ENCODE assay signal across 21 cellular contexts in the genomic region with DNA sequence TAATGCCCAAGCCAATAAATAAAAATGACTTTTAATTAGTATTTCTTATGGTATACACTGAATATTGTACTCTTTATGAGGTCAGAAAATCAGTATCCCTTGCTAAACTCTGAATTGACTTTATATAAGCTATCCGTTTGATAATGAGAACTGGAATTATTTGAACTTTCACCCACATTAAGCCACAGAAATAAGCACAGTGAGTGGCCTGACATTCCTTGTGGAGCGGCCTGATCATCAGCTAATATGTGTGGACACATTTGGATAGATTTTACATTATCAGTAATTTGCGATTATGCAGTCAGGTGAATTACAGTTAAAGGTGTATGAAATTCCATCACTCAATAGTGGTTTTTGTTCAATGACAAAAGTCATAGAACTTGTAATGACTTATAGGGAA.
DNase-seq lines count a peak whose midpoint lies in the region; ATAC-seq and TF ChIP-seq lines count a peak whose summit lies in the region.
"Had no signal": no experiment of that assay in that cellular context is flagged by ENCODE, and none has a peak within 500 bp of the region (broad histone marks: within the 10 kb centered on the region; RNA-seq: fewer than 3 reads in every experiment).

No MANE protein-coding gene starts in this region.

- no peak for TF ChIP-seq CTCF in RWPE2 (IDR thresholded peaks at IDR 0.05; ENCODE audit: poor library complexity, severe bottlenecking)
- TF ChIP-seq CTCF in tibial nerve (IDR thresholded peaks at IDR 0.05) = no peak

- no peak overlapping the region for H3K18ac ChIP-seq in mesenchymal stem cell (ENCODE audit: low read depth in 1 of 2, low read length in 2 of 2)

- no peak overlapping the region for H3K23ac ChIP-seq in mesenchymal stem cell (ENCODE audit: low read length in 2 of 2)

- no peaks in the 10 kb centered on the region for H3K27me3 ChIP-seq in CD4-positive, CD25-positive, alpha-beta regulatory T cell (ENCODE audit: control insufficient read depth, insufficient read depth, low read length)
- H3K27me3 ChIP-seq in RWPE2 (ENCODE audit: insufficient read depth, poor library complexity, severe bottlenecking) (no peaks in the 10 kb centered on the region), mesenchymal stem cell (ENCODE audit: control insufficient read depth in 1 of 2, insufficient read depth in 1 of 2, low read length in 2 of 2) (no peaks in the 10 kb centered on the region), tibial nerve (no peaks in the 10 kb centered on the region)
- H3K27me3 ChIP-seq: testis had no signal

- H2AK5ac ChIP-seq in mesenchymal stem cell (ENCODE audit: low read length, severe bottlenecking) = no peak overlapping the region

- H3K4me1 Mint-ChIP-seq in CD4-positive, CD25-positive, alpha-beta regulatory T cell = peaks cover 0 to 17% (median 3%) of the 10 kb centered on the region in 4 donors

- H2BK5ac ChIP-seq in mesenchymal stem cell (ENCODE audit: low read depth, low read length, poor library complexity, severe bottlenecking) = no peak overlapping the region

- no peak overlapping the region for H3K4me3 Mint-ChIP-seq in CD4-positive, CD25-positive, alpha-beta regulatory T cell

- peak overlapping the region; percentile 90 for H3K9ac ChIP-seq in mesenchymal stem cell (ENCODE audit: low read length)

- no peak for ATAC-seq in CD4-positive, CD25-positive, alpha-beta regulatory T cell (ENCODE audit: low read depth in 2 of 2)
- ATAC-seq in RWPE2 (ENCODE audit: low read depth) = no peak
- ATAC-seq: Panc1 had no signal

- H3K9me3 ChIP-seq in CD4-positive, CD25-positive, alpha-beta regulatory T cell (ENCODE audit: control insufficient read depth in 2 of 2, low read length in 2 of 2) = no peaks in the 10 kb centered on the region
- H3K9me3 ChIP-seq in RWPE2 (ENCODE audit: severe bottlenecking) = no peaks in the 10 kb centered on the region
- H3K9me3 ChIP-seq in mesenchymal stem cell (ENCODE audit: control insufficient read depth, low read length) = no peaks in the 10 kb centered on the region
- H3K9me3 ChIP-seq in tibial nerve = no peaks in the 10 kb centered on the region
- H3K9me3 ChIP-seq: testis had no signal

- no peak for TF ChIP-seq POLR2A in tibial nerve (IDR thresholded peaks at IDR 0.05)

- no peak for TF ChIP-seq EP300 in tibial nerve (IDR thresholded peaks at IDR 0.05)

- no peak overlapping the region for H3K4me2 ChIP-seq in mesenchymal stem cell (ENCODE audit: low read length, poor library complexity, severe bottlenecking)

- H2BK15ac ChIP-seq in mesenchymal stem cell (ENCODE audit: low read depth, poor library complexity, severe bottlenecking) = no peak overlapping the region

- H2AFZ ChIP-seq in mesenchymal stem cell (ENCODE audit: low read depth, low read length) = no peak overlapping the region

- peak overlapping the region; percentile 75 for H3K4me3 ChIP-seq in CD4-positive, CD25-positive, alpha-beta regulatory T cell (ENCODE audit: low read depth, low read length)
- no peak overlapping the region for H3K4me3 ChIP-seq in RWPE2 (ENCODE audit: severe bottlenecking)
- peak overlapping the region in 1 of 2 experiments; percentile 70 for H3K4me3 ChIP-seq in mesenchymal stem cell (ENCODE audit: insufficient read depth in 1 of 2, low read depth in 1 of 2, low read length in 2 of 2)
- H3K4me3 ChIP-seq in tibial nerve = no peak overlapping the region

- no peak overlapping the region for H4K91ac ChIP-seq in mesenchymal stem cell (ENCODE audit: low read length)

- no peaks in the 10 kb centered on the region for H3K4me1 ChIP-seq in CD4-positive, CD25-positive, alpha-beta regulatory T cell (ENCODE audit: control insufficient read depth, insufficient read depth, low read length, poor library complexity, severe bottlenecking)
- H3K4me1 ChIP-seq in RWPE2 (ENCODE audit: insufficient read depth, poor library complexity, severe bottlenecking) (peaks cover 27% of the 10 kb centered on the region), mesenchymal stem cell (ENCODE audit: control insufficient read depth, insufficient read depth, low read depth, low read length) (no peaks in the 10 kb centered on the region), tibial nerve (no peaks in the 10 kb centered on the region)
- H3K4me1 ChIP-seq: testis had no signal

- no peak overlapping the region for H3K4ac ChIP-seq in mesenchymal stem cell (ENCODE audit: low read depth in 1 of 2, low read length in 2 of 2)

- DNase-seq in CD4-positive, CD25-positive, alpha-beta regulatory T cell = no peak
- DNase-seq in RWPE2 (ENCODE audit: low spot score) (no peak), epithelial cell of prostate (ENCODE audit: low read depth, low spot score) (no peak), mesenchymal stem cell (no peak), tibial nerve (ENCODE audit: low spot score in 2 of 2) (no peak), NCI-H1092 treated with DMSO at 0.1 percent for 48 hours (lab: John Stamatoyannopoulos, UW) (no peak), NCI-H128 (lab: John Stamatoyannopoulos, UW; ENCODE audit: unreplicated experiment) (no peak)
- DNase-seq in activated CD4-positive, alpha-beta T cell treated with anti-CD3 and anti-CD28 coated beads, Interleukin-2, amount 50 U/mL, for 4 hours = no peak
- DNase-seq: activated CD4-positive, alpha-beta T cell treated with anti-CD3 and anti-CD28 coated beads for 48 hours; activated CD8-positive, alpha-beta memory T cell treated with anti-CD3 and anti-CD28 coated beads, Interleukin-2, amount 50 U/mL, for 48 hours; CD4-positive, alpha-beta T cell; cerebellar nuclear complex; DMS79 treated with DMSO at 0.1 percent for 48 hours; effector memory CD4-positive, alpha-beta T cell; islet precursor cell; NCI-H187 treated with DMSO at 0.1 percent for 48 hours; NCI-H2227 treated with DMSO at 0.1 percent for 48 hours; posterior cingulate gyrus; testis had no signal

- no peak overlapping the region for H3K27ac Mint-ChIP-seq in CD4-positive, CD25-positive, alpha-beta regulatory T cell
- H3K27ac Mint-ChIP-seq: CD4-positive, alpha-beta T cell had no signal

- H2BK12ac ChIP-seq in mesenchymal stem cell (ENCODE audit: low read length in 2 of 2) = no peak overlapping the region

- no peaks in the 10 kb centered on the region for H3K36me3 ChIP-seq in CD4-positive, CD25-positive, alpha-beta regulatory T cell (ENCODE audit: control insufficient read depth, insufficient read depth, low read length)
- H3K36me3 ChIP-seq in RWPE2 (ENCODE audit: low read depth) = no peaks in the 10 kb centered on the region
- no peaks in the 10 kb centered on the region for H3K36me3 ChIP-seq in mesenchymal stem cell (ENCODE audit: control insufficient read depth in 1 of 2, insufficient read depth in 2 of 2, low read depth in 1 of 2, low read length in 2 of 2)
- no peaks in the 10 kb centered on the region for H3K36me3 ChIP-seq in tibial nerve

- H3K27me3 Mint-ChIP-seq in CD4-positive, CD25-positive, alpha-beta regulatory T cell = no peaks in the 10 kb centered on the region
- H3K27me3 Mint-ChIP-seq: CD4-positive, alpha-beta T cell; natural killer cell treated with Interleukin-12 subunit alpha and Interleukin-12 subunit beta and Interleukin-15 and Interleukin-18, amount 100 ng/mL, for 72 hours had no signal

- 100% methylated on average over 3 of the region's 3 CpGs for WGBS in mesenchymal stem cell
- 71 to 75% methylated on average over 3 of the region's 3 CpGs for WGBS in tibial nerve, 2 donors

- no peak overlapping the region for H3K27ac ChIP-seq in CD4-positive, CD25-positive, alpha-beta regulatory T cell (ENCODE audit: insufficient read depth, low read length, poor library complexity, severe bottlenecking)
- H3K27ac ChIP-seq in RWPE2 (ENCODE audit: poor library complexity, severe bottlenecking) (peak overlapping the region; percentile 63), epithelial cell of prostate (peak overlapping the region; percentile 81), mesenchymal stem cell (ENCODE audit: low read length, poor library complexity, severe bottlenecking) (no peak overlapping the region), tibial nerve (peak overlapping the region in 2 of 4 donors; percentile 57 to 59)

- no peak overlapping the region for H3K14ac ChIP-seq in mesenchymal stem cell (ENCODE audit: low read length in 2 of 2)

- peaks cover 0 to 4% (median 1%) of the 10 kb centered on the region in 7 donors for H3K9me3 Mint-ChIP-seq in CD4-positive, CD25-positive, alpha-beta regulatory T cell

- H3K36me3 Mint-ChIP-seq in CD4-positive, CD25-positive, alpha-beta regulatory T cell = no peaks in the 10 kb centered on the region

- no peak overlapping the region for H2BK120ac ChIP-seq in mesenchymal stem cell (ENCODE audit: low read depth, low read length)

- no peak overlapping the region for H4K8ac ChIP-seq in mesenchymal stem cell (ENCODE audit: low read length)

- H3K79me1 ChIP-seq in mesenchymal stem cell (replicated peaks; ENCODE audit: low read length, poor library complexity, severe bottlenecking) = no peaks in the 10 kb centered on the region

Comparison
In these comparisons a context has a peak if more than half of its experiments do, and no peak if none do; other contexts are left out.
1. H3K27ac ChIP-seq: peak in RWPE2 (single experiment) and epithelial cell of prostate (single experiment); none in CD4-positive, CD25-positive, alpha-beta regulatory T cell (single experiment) and mesenchymal stem cell (single experiment).